ENCODE assay signal across 6 cellular contexts in genomic region chr2:65490222-65490621, GRCh38.
"Had no signal": no experiment of that assay in that cellular context is flagged by ENCODE, and none has a peak within 500 bp of the region (broad histone marks: within the 10 kb centered on the region; RNA-seq: fewer than 3 reads in every experiment).

No MANE protein-coding gene starts in this region.

- H3K4me2 ChIP-seq: KMS-11 had no signal

- H3K9ac ChIP-seq: KMS-11 had no signal

- H3K27ac ChIP-seq: HL-60, KMS-11 had no signal

- FAIRE-seq: HTR-8/SVneo had no signal

- DNase-seq: IMR-90, KBM-7, KG1 had no signal
